24 cellular contexts compared by ENCODE assay signal in genomic region chr3:109268181-109268580, GRCh38. TPM values are rescaled to one million over a fixed set of nuclear protein-coding genes. Genes with fewer than 3 reads are reported as not detected.
"Had no signal": no experiment of that assay in that cellular context is flagged by ENCODE, and none has a peak within 500 bp of the region (broad histone marks: within the 10 kb centered on the region; RNA-seq: fewer than 3 reads in every experiment).

No MANE protein-coding gene starts in this region.

- H3K9me3 Mint-ChIP-seq: activated B cell treated with CpG ODN at 0.5 μM for 24 hours; activated CD8-positive, alpha-beta T cell treated with anti-CD3 and anti-CD28 coated beads for 36 hours; activated naive CD4-positive, alpha-beta T cell treated with anti-CD3 and anti-CD28 coated beads, Interleukin-2, amount 50 U/mL, for 72 hours; activated T-cell treated with anti-CD3 and anti-CD28 coated beads, Interleukin-2, amount 50 U/mL, for 4 hours; endodermal cell; naive thymus-derived CD8-positive, alpha-beta T cell had no signal

- H3K27ac ChIP-seq: breast epithelium, gastroesophageal sphincter, heart right ventricle, pancreas, sigmoid colon, spleen, thoracic aorta had no signal

- FAIRE-seq: pancreas had no signal

- H3K27ac Mint-ChIP-seq: activated B cell treated with CpG ODN at 0.5 μM for 24 hours; activated CD8-positive, alpha-beta T cell treated with anti-CD3 and anti-CD28 coated beads for 36 hours; activated naive CD4-positive, alpha-beta T cell treated with anti-CD3 and anti-CD28 coated beads, Interleukin-2, amount 50 U/mL, for 72 hours; endodermal cell; naive thymus-derived CD8-positive, alpha-beta T cell had no signal

- H3K27me3 ChIP-seq: breast epithelium, gastroesophageal sphincter, heart right ventricle, pancreas, sigmoid colon, spleen had no signal

- H3K27me3 Mint-ChIP-seq: activated B cell treated with CpG ODN at 0.5 μM for 24 hours; activated CD8-positive, alpha-beta T cell treated with anti-CD3 and anti-CD28 coated beads for 36 hours had no signal

- H3K36me3 ChIP-seq: breast epithelium, gastroesophageal sphincter, heart right ventricle, pancreas, sigmoid colon, spleen, thoracic aorta had no signal

- H3K4me1 Mint-ChIP-seq: activated B cell treated with CpG ODN at 0.5 μM for 24 hours; endodermal cell; naive thymus-derived CD8-positive, alpha-beta T cell had no signal

- ATAC-seq: activated CD8-positive, alpha-beta T cell treated with anti-CD3 and anti-CD28 coated beads for 36 hours; activated naive CD4-positive, alpha-beta T cell treated with anti-CD3 and anti-CD28 coated beads, Interleukin-2, amount 50 U/mL, for 72 hours; activated T-cell treated with anti-CD3 and anti-CD28 coated beads, Interleukin-2, amount 50 U/mL, for 4 hours; gastroesophageal sphincter; heart right ventricle; left colon; naive thymus-derived CD8-positive, alpha-beta T cell; pancreas had no signal

- H3K9me3 ChIP-seq: pancreas, sigmoid colon, spleen, thoracic aorta had no signal

- H3K4me3 ChIP-seq: breast epithelium, gastroesophageal sphincter, heart right ventricle, lung, pancreas, sigmoid colon, spleen, thoracic aorta had no signal

- H3K4me1 ChIP-seq: breast epithelium, gastroesophageal sphincter, heart right ventricle, pancreas, sigmoid colon, spleen had no signal

- H3K36me3 Mint-ChIP-seq: activated naive CD4-positive, alpha-beta T cell treated with anti-CD3 and anti-CD28 coated beads, Interleukin-2, amount 50 U/mL, for 72 hours; naive thymus-derived CD8-positive, alpha-beta T cell had no signal

- DNase-seq: activated B cell treated with CpG ODN at 0.5 μM for 24 hours; activated CD4-positive, alpha-beta T cell treated with anti-CD3 and anti-CD28 coated beads for 48 hours; activated CD8-positive, alpha-beta T cell treated with anti-CD3 and anti-CD28 coated beads for 36 hours; activated gamma-delta T cell; activated T-cell treated with anti-CD3 and anti-CD28 coated beads, Interleukin-2, amount 50 U/mL, for 4 hours; amygdala; endodermal cell; heart right ventricle; left colon; naive thymus-derived CD8-positive, alpha-beta T cell; pancreas; sigmoid colon; spleen had no signal

- H3K4me3 Mint-ChIP-seq: activated B cell treated with CpG ODN at 0.5 μM for 24 hours; activated CD8-positive, alpha-beta T cell treated with anti-CD3 and anti-CD28 coated beads for 36 hours; activated T-cell treated with anti-CD3 and anti-CD28 coated beads, Interleukin-2, amount 50 U/mL, for 4 hours; endodermal cell; naive thymus-derived CD8-positive, alpha-beta T cell had no signal

RNA-seq across cellular contexts. Expression of gene DPPA2, which starts 48.1 kb away (rescaled TPM):
- total RNA-seq: activated B cell treated with CpG ODN at 0.5 μM for 24 hours; activated CD8-positive, alpha-beta T cell treated with anti-CD3 and anti-CD28 coated beads for 36 hours; activated naive CD4-positive, alpha-beta T cell treated with anti-CD3 and anti-CD28 coated beads, Interleukin-2, amount 50 U/mL, for 72 hours; activated T-cell treated with anti-CD3 and anti-CD28 coated beads, Interleukin-2, amount 50 U/mL, for 4 hours; breast epithelium; chondrocyte; dermis microvascular lymphatic vessel endothelial cell; epithelial cell of proximal tubule; gastroesophageal sphincter; heart right ventricle; left colon; lung; mucosa of gallbladder; naive thymus-derived CD8-positive, alpha-beta T cell; pancreas; sigmoid colon; spleen; T-helper 2 cell treated with Interferon-gamma antibody and Interleukin-4, amounts not matched to agents 100 ng/mL and 5 ng/mL, for 36 hours; thoracic aorta; ureter had no signal
- polyA plus RNA-seq: heart right ventricle; lung; naive thymus-derived CD8-positive, alpha-beta T cell; pancreas; sigmoid colon; spleen had no signal
